Comparison of ENCODE assay signal across 22 cellular contexts in genomic region chr15:80636675-80637074, GRCh38. TPM values are rescaled to one million over a fixed set of nuclear protein-coding genes. Genes with fewer than 3 reads are reported as not detected.
DNase-seq lines count a peak whose midpoint lies in the region; ATAC-seq and TF ChIP-seq lines count a peak whose summit lies in the region.
"Had no signal": no experiment of that assay in that cellular context is flagged by ENCODE, and none has a peak within 500 bp of the region (broad histone marks: within the 10 kb centered on the region; RNA-seq: fewer than 3 reads in every experiment).

No MANE protein-coding gene starts in this region.

- DNase-seq in Right ventricle myocardium inferior (ENCODE audit: missing footprints) (no peak), left ventricle myocardium inferior (no peak), cerebellar cortex (ENCODE audit: low spot score) (peak; percentile 59), iPS DF 6.9 (ENCODE audit: low read depth, low spot score) (peak; percentile 29), upper lobe of right lung (no peak), hippocampal formation (lab: John Stamatoyannopoulos, UW) (no peak)
- DNase-seq: activated CD4-positive, alpha-beta memory T cell treated with anti-CD3 and anti-CD28 coated beads, Interleukin-2, amount 10 ng/mL, durations not matched to agents 7 days and 5 days; CD4-positive, alpha-beta memory T cell; cerebellar nuclear complex; erythroblast; HCEC 1CT; IMR-90; kidney glomerular epithelial cell; NCI-H1105; NCI-H345; spleen had no signal

- no peak for TF ChIP-seq CTCF in left ventricle myocardium inferior (IDR thresholded peaks at IDR 0.05; ENCODE audit: borderline replicate concordance)
- peak; percentile 28 for TF ChIP-seq CTCF in upper lobe of right lung (IDR thresholded peaks at IDR 0.05)

- H3K4me1 ChIP-seq in left ventricle myocardium inferior (peaks cover 17% of the 10 kb centered on the region), iPS DF 6.9 (ENCODE audit: control insufficient read depth, insufficient read depth, low read length) (no peaks in the 10 kb centered on the region), upper lobe of right lung (peaks cover 3% of the 10 kb centered on the region)
- H3K4me1 ChIP-seq: parathyroid adenoma had no signal

- ATAC-seq in Right ventricle myocardium inferior = peak; percentile 62
- ATAC-seq in upper lobe of right lung = peak; percentile 56
- no peak for ATAC-seq in GM19397 (IDR thresholded peaks at IDR 0.05; ENCODE audit: unreplicated experiment)
- no peak for ATAC-seq in GM21367 (IDR thresholded peaks at IDR 0.05; ENCODE audit: unreplicated experiment)
- ATAC-seq: GM12878; SK-N-SH treated with all-trans-retinoic acid at 6 μM for 48 hours; stimulated activated memory B cell treated with anti-CD40 and anti-IgM and Interleukin-4, amounts not matched to agents 10 μg/mL and 1 μg/mL and 100 μg/mL, for 72 hours had no signal

- intact Hi-C loops in Right ventricle myocardium inferior (cut with DNase I) = loop anchor here (5.0 kb wide), 1 partner anchor 141 kb away; the partner anchor contains the start of gene CEMIP
- intact Hi-C loops in left ventricle myocardium inferior (cut with micrococcal nuclease) = no loop called here
- intact Hi-C loops in upper lobe of right lung (cut with DNase I) = no loop called here

- H3K27me3 ChIP-seq in left ventricle myocardium inferior (ENCODE audit: low read depth) = no peaks in the 10 kb centered on the region
- H3K27me3 ChIP-seq in iPS DF 6.9 (ENCODE audit: control insufficient read depth, insufficient read depth, low read length) = no peaks in the 10 kb centered on the region
- no peaks in the 10 kb centered on the region for H3K27me3 ChIP-seq in upper lobe of right lung
- H3K27me3 ChIP-seq: spleen had no signal

- H3K36me3 ChIP-seq in left ventricle myocardium inferior = no peaks in the 10 kb centered on the region
- H3K36me3 ChIP-seq in iPS DF 6.9 (ENCODE audit: control insufficient read depth, insufficient read depth, low read length) = no peaks in the 10 kb centered on the region; the same call in 1 of the 2 replicates
- no peaks in the 10 kb centered on the region for H3K36me3 ChIP-seq in upper lobe of right lung
- H3K36me3 ChIP-seq: spleen had no signal

- no CpG with 5 or more reads among the region's 7 CpGs for WGBS in iPS DF 6.9 (ENCODE audit: insufficient coverage, insufficient read length)

- H3K27ac ChIP-seq in left ventricle myocardium inferior (replicated peaks) (no peak overlapping the region), iPS DF 6.9 (ENCODE audit: low read length) (no peak overlapping the region), upper lobe of right lung (no peak overlapping the region)
- H3K27ac ChIP-seq: parathyroid adenoma had no signal

- H3K4me3 ChIP-seq in left ventricle myocardium inferior (no peak overlapping the region), iPS DF 6.9 (ENCODE audit: low read length) (no peak overlapping the region), upper lobe of right lung (no peak overlapping the region)
- H3K4me3 ChIP-seq: GM12878, spleen had no signal

- H3K9me3 ChIP-seq in left ventricle myocardium inferior (replicated peaks) = peaks cover 11% of the 10 kb centered on the region
- H3K9me3 ChIP-seq in iPS DF 6.9 (ENCODE audit: control insufficient read depth, insufficient read depth, low read length) = no peaks in the 10 kb centered on the region
- peaks cover 8% of the 10 kb centered on the region for H3K9me3 ChIP-seq in upper lobe of right lung

RNA-seq across cellular contexts. Expression of gene ABHD17C, which starts 58.4 kb away (rescaled TPM):
- total RNA-seq in Right ventricle myocardium inferior = 7.5 TPM
- 5.9 TPM for total RNA-seq in left ventricle myocardium inferior
- total RNA-seq in upper lobe of right lung = 41.4 TPM

Comparison
In these comparisons a context has a peak if more than half of its experiments do, and no peak if none do; other contexts are left out.
1. ATAC-seq: peak in Right ventricle myocardium inferior (single experiment) and upper lobe of right lung (single experiment); none in GM19397 (single experiment) and GM21367 (single experiment).
2. DNase-seq: peak in cerebellar cortex (single experiment) and iPS DF 6.9 (single experiment); none in Right ventricle myocardium inferior (single experiment), left ventricle myocardium inferior (single experiment), upper lobe of right lung (single experiment) and hippocampal formation (0 of 2).